1 cellular context compared by ENCODE assay signal in the genomic region with DNA sequence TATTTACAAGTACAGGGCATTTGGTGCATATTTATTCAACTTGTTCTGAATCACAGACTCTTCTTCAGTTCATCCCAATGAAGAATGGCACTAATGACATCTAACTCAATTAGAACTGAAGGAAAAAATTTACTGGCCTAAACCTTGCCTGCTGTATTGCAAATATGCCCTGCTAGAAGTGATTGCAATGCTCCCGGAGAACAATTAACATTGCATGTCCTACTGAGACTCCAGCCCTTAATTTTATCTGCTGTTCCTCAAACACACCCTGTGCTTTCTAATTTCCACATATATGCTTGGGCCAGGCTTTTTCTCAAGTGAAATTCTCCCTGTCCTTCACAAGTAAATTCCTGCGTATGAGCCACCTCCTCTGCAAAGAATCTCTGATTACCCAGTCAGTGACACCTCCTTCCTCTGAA.
TF ChIP-seq lines count a peak whose summit lies in the region.

No MANE protein-coding gene starts in this region.

TF ChIP-seq in IMR-90, 13 proteins besides CTCF, POLR2A, EP300 and RAD21:
- TF ChIP-seq FOS (IDR thresholded peaks at IDR 0.05; ENCODE audit: low read depth, low read length) (no peak), RCOR1 (IDR thresholded peaks at IDR 0.05; ENCODE audit: insufficient replicate concordance, low read length) (no peak), MAZ (IDR thresholded peaks at IDR 0.05; ENCODE audit: borderline replicate concordance, low read depth, low read length) (no peak), BHLHE40 (IDR thresholded peaks at IDR 0.05; ENCODE audit: low read depth, low read length) (no peak)
- TF ChIP-seq, protein P1, sequence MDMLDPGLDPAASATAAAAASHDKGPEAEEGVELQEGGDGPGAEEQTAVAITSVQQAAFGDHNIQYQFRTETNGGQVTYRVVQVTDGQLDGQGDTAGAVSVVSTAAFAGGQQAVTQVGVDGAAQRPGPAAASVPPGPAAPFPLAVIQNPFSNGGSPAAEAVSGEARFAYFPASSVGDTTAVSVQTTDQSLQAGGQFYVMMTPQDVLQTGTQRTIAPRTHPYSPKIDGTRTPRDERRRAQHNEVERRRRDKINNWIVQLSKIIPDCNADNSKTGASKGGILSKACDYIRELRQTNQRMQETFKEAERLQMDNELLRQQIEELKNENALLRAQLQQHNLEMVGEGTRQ (IDR thresholded peaks at IDR 0.05; ENCODE audit: low read depth, low read length), result no peak
